ENCODE assay signal across 1 cellular context in the genomic region with DNA sequence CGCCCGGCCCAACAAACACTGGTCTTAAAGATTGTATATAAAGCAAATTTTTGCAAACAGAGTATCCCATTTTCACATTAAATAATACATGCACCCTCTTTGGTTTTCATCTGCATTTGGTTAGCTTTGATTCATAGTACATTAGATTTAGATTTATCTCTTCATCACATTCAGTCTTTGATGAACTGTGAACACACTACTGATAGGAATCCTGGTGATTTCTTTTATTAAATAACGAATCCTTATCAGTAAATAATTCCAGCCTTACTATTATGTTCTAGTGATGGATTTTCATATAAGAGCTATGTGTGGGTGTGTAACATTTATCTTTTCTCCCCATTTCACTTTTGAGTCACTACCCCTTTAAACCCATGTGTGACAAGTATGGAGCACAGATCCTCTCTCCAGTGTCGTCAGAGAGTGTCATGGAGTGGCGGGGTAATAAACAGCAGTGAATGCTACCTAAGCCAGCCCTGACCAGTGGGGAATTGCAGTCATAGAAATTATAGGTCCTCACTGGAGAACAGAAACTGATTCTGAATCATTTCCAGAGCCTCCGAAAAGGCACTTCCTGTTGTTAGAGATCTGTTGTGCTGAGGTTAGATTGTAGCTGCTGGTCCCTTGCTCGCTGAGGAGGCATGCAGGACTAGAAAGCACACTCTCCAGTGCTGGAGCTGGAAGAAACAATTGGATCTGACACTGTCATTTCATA.
TF ChIP-seq lines count a peak whose summit lies in the region.

No MANE protein-coding gene starts in this region.

TF ChIP-seq in SK-N-SH treated with all-trans-retinoic acid at 6 μM for 48 hours, 23 proteins besides CTCF, POLR2A, EP300 and RAD21 (continued from another document):
- no peak for TF ChIP-seq PATZ1 (CRISPR knock-in tag; IDR thresholded peaks at IDR 0.05; ENCODE audit: borderline replicate concordance)
